In genomic region chr5:8520922-8521321, GRCh38 we compare ENCODE assay signal across 17 cellular contexts.
"Had no signal": no experiment of that assay in that cellular context is flagged by ENCODE, and none has a peak within 500 bp of the region (broad histone marks: within the 10 kb centered on the region; RNA-seq: fewer than 3 reads in every experiment).

No MANE protein-coding gene starts in this region.

- H3K4me3 ChIP-seq: gastroesophageal sphincter, left ventricle myocardium inferior, lower lobe of right lung, stomach, thoracic aorta, transverse colon had no signal

- H3K9me3 ChIP-seq: gastroesophageal sphincter, left ventricle myocardium inferior, lower lobe of right lung, stomach, thoracic aorta, transverse colon had no signal

- H3K27ac Mint-ChIP-seq: immature natural killer cell; memory B cell; natural killer cell treated with Interleukin-12 subunit alpha and Interleukin-12 subunit beta and Interleukin-15 and Interleukin-18, amount 100 ng/mL, for 72 hours had no signal

- H3K27ac ChIP-seq: gastroesophageal sphincter, left ventricle myocardium inferior, lower lobe of right lung, stomach, thoracic aorta, transverse colon had no signal

- H3K4me1 ChIP-seq: gastroesophageal sphincter, left ventricle myocardium inferior, lower lobe of right lung, stomach, transverse colon had no signal

- H3K27me3 ChIP-seq: gastroesophageal sphincter, stomach, transverse colon had no signal

- H3K36me3 ChIP-seq: gastroesophageal sphincter, left ventricle myocardium inferior, lower lobe of right lung, stomach, thoracic aorta, transverse colon had no signal

- H3K4me1 Mint-ChIP-seq: immature natural killer cell, memory B cell had no signal

- DNase-seq: effector memory CD4-positive, alpha-beta T cell; immature natural killer cell; kidney; left cardiac atrium; left ventricle myocardium inferior; lower lobe of right lung; midbrain; right cardiac atrium; stimulated activated CD4-positive, alpha-beta T cell treated with anti-CD3 and anti-CD28 coated beads, Interleukin-4, amount 100 ng/mL, for 4 hours; stimulated activated naive CD4-positive, alpha-beta T cell; stomach; transverse colon had no signal

- H3K4me3 Mint-ChIP-seq: immature natural killer cell; memory B cell; natural killer cell treated with Interleukin-12 subunit alpha and Interleukin-12 subunit beta and Interleukin-15 and Interleukin-18, amount 100 ng/mL, for 72 hours had no signal

- H3K36me3 Mint-ChIP-seq: immature natural killer cell; memory B cell; natural killer cell treated with Interleukin-12 subunit alpha and Interleukin-12 subunit beta and Interleukin-15 and Interleukin-18, amount 100 ng/mL, for 72 hours had no signal

- ATAC-seq: esophagus mucosa; gastroesophageal sphincter; left cardiac atrium; lower lobe of right lung; natural killer cell treated with Interleukin-12 subunit alpha and Interleukin-12 subunit beta and Interleukin-15 and Interleukin-18, amount 100 ng/mL, for 72 hours; right cardiac atrium had no signal

- H3K27me3 Mint-ChIP-seq: memory B cell; natural killer cell treated with Interleukin-12 subunit alpha and Interleukin-12 subunit beta and Interleukin-15 and Interleukin-18, amount 100 ng/mL, for 72 hours had no signal
